Comparison of ENCODE assay signal across 9 cellular contexts in the genomic region with DNA sequence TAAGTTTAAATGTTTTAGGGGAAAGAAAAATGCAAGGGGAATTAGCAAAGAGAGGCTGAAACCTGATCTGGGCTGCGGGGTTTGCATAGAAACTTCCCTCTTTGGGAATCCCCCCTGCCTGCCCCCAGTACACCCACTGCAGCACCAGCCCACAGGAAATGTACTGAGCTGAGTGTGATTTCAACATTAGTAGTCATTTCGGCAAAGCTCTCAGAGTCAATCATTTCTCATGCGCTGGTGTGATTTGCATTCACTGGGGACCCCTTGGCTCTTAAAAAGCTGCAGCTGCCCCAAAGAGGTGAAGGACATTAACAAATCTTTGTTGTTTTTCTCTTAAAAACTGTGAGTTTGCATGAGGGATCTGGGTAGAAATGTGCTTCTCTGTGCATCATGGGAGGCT.
DNase-seq lines count a peak whose midpoint lies in the region; ATAC-seq and TF ChIP-seq lines count a peak whose summit lies in the region.
"Had no signal": no experiment of that assay in that cellular context is flagged by ENCODE, and none has a peak within 500 bp of the region (broad histone marks: within the 10 kb centered on the region; RNA-seq: fewer than 3 reads in every experiment).

No MANE protein-coding gene starts in this region.

- DNase-seq in HAP-1 (ENCODE audit: low spot score in 2 of 2) (no peak), NCI-H748 (lab: John Stamatoyannopoulos, UW; ENCODE audit: unreplicated experiment) (no peak), HUDEP-2 (lab: John Stamatoyannopoulos, UW; ENCODE audit: unreplicated experiment in 76 of 76) (no peak), WERI-Rb-1 (no peak)
- DNase-seq: NCI-H1048 had no signal

- no peaks in the 10 kb centered on the region for H3K36me3 ChIP-seq in parathyroid adenoma (ENCODE audit: control insufficient read depth, insufficient read depth, low read length)
- H3K36me3 ChIP-seq in HAP-1 (replicated peaks) = no peaks in the 10 kb centered on the region
- no peaks in the 10 kb centered on the region for H3K36me3 ChIP-seq in WERI-Rb-1

- no peaks in the 10 kb centered on the region for H3K79me2 ChIP-seq in parathyroid adenoma

- ATAC-seq in GM18873 (IDR thresholded peaks at IDR 0.05; ENCODE audit: low FRiP score, unreplicated experiment) (peak; percentile 81), GM21737 (IDR thresholded peaks at IDR 0.05; ENCODE audit: unreplicated experiment) (peak; percentile 81), HG03442 (IDR thresholded peaks at IDR 0.05; ENCODE audit: unreplicated experiment) (peak; percentile 84)

- H3K27me3 ChIP-seq in parathyroid adenoma (ENCODE audit: control insufficient read depth, insufficient read depth, low read length) (no peaks in the 10 kb centered on the region), HAP-1 (ENCODE audit: low read depth) (no peaks in the 10 kb centered on the region), WERI-Rb-1 (ENCODE audit: insufficient read depth, low read depth, severe bottlenecking) (peaks cover 10% of the 10 kb centered on the region)

- peak overlapping the region; percentile 49 for H2AFZ ChIP-seq in parathyroid adenoma

- H3K4me1 ChIP-seq in parathyroid adenoma (peaks cover 48% of the 10 kb centered on the region), HAP-1 (no peaks in the 10 kb centered on the region)

- H3K27ac ChIP-seq in parathyroid adenoma (no peak overlapping the region), WERI-Rb-1 (no peak overlapping the region)

- in situ Hi-C loops in HAP-1 (cut with MboI; ENCODE audit: low sequenced_read_pairs) = no loop called here

- H3K4me2 ChIP-seq in parathyroid adenoma (ENCODE audit: low read length) = no peak overlapping the region

- TF ChIP-seq CTCF in parathyroid adenoma (IDR thresholded peaks at IDR 0.05) (no peak), WERI-Rb-1 (IDR thresholded peaks at IDR 0.05; ENCODE audit: low read depth, low read length) (no peak)

- H3K9me3 ChIP-seq in parathyroid adenoma (ENCODE audit: control insufficient read depth, low read length) (no peaks in the 10 kb centered on the region), HAP-1 (no peaks in the 10 kb centered on the region), WERI-Rb-1 (ENCODE audit: severe bottlenecking) (no peaks in the 10 kb centered on the region)

- no peak overlapping the region for H3K9ac ChIP-seq in parathyroid adenoma

- H3K4me3 ChIP-seq in parathyroid adenoma (ENCODE audit: low read depth, low read length) (no peak overlapping the region), HAP-1 (no peak overlapping the region), WERI-Rb-1 (ENCODE audit: low read depth, low read length) (no peak overlapping the region)
